ENCODE assay signal across 23 cellular contexts in the genomic region with DNA sequence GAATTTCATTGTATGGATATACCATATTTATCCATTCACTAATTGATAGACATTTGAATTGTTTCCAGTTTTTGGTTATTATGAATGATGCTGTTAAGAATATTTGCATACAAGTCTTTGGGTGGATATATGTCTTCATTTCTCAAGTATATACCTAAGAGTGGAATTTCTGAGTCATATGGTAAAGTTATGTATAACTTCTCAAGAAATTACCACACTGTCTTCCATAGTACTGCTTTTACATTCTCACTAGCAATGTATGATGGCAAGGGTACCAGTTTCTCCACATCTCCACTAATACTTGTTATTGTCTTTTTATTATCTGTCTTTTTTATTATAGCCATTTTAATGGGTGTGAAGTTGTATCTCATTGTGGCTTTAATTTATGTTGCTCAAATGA.
A peak's percentile ranks its signal among the peaks of the same experiment; 100 is the strongest.
DNase-seq lines count a peak whose midpoint lies in the region; ATAC-seq lines count a peak whose summit lies in the region.
"Had no signal": no experiment of that assay in that cellular context is flagged by ENCODE, and none has a peak within 500 bp of the region (broad histone marks: within the 10 kb centered on the region; RNA-seq: fewer than 3 reads in every experiment).

No MANE protein-coding gene starts in this region.

- H3K27ac Mint-ChIP-seq in activated naive CD4-positive, alpha-beta T cell treated with anti-CD3 and anti-CD28 coated beads for 36 hours = peak overlapping the region; percentile 55
- peak overlapping the region; percentile 40 for H3K27ac Mint-ChIP-seq in activated T-helper 2 cell treated with anti-CD3 and anti-CD28 coated beads, Interferon-gamma antibody, Interleukin-2, Interleukin-4, amounts not matched to agents 10 μg/mL and 5 μg/mL and 100 μg/mL, durations not matched to agents 14 hours and 24 hours and 36 hours
- peak overlapping the region; percentile 76 for H3K27ac Mint-ChIP-seq in stimulated activated naive B cell treated with anti-CD40 and anti-IgM and Interleukin-4, amounts not matched to agents 10 μg/mL and 1 μg/mL and 100 μg/mL, for 72 hours
- H3K27ac Mint-ChIP-seq: GM23338 had no signal

- no peaks in the 10 kb centered on the region for H3K9me3 Mint-ChIP-seq in activated naive CD4-positive, alpha-beta T cell treated with anti-CD3 and anti-CD28 coated beads for 36 hours
- H3K9me3 Mint-ChIP-seq in activated T-helper 2 cell treated with anti-CD3 and anti-CD28 coated beads, Interferon-gamma antibody, Interleukin-2, Interleukin-4, amounts not matched to agents 10 μg/mL and 5 μg/mL and 100 μg/mL, durations not matched to agents 14 hours and 24 hours and 36 hours = no peaks in the 10 kb centered on the region
- no peaks in the 10 kb centered on the region for H3K9me3 Mint-ChIP-seq in stimulated activated naive B cell treated with anti-CD40 and anti-IgM and Interleukin-4, amounts not matched to agents 10 μg/mL and 1 μg/mL and 100 μg/mL, for 72 hours
- H3K9me3 Mint-ChIP-seq: CD4-positive, alpha-beta memory T cell; GM23338 had no signal

- intact Hi-C loops in activated naive CD4-positive, alpha-beta T cell treated with anti-CD3 and anti-CD28 coated beads for 36 hours (cut with micrococcal nuclease) = loop anchor here (1.0 to 10.0 kb wide), 10 partner anchors 12 to 1156 kb away; partner anchors contain the start of genes ATP1A1, GDAP2, TTF2 and WDR3
- intact Hi-C loops in activated T-helper 2 cell treated with anti-CD3 and anti-CD28 coated beads, Interferon-gamma antibody, Interleukin-2, Interleukin-4, amounts not matched to agents 10 μg/mL and 5 μg/mL and 100 μg/mL, durations not matched to agents 14 hours and 24 hours and 36 hours (cut with micrococcal nuclease) = loop anchor here (1.0 to 10.0 kb wide), 3 partner anchors 133 to 1026 kb away; no protein-coding TSS in a partner anchor

- H3K36me3 Mint-ChIP-seq in activated naive CD4-positive, alpha-beta T cell treated with anti-CD3 and anti-CD28 coated beads for 36 hours (ENCODE audit: low read depth) = no peaks in the 10 kb centered on the region
- peaks cover 20% of the 10 kb centered on the region for H3K36me3 Mint-ChIP-seq in activated T-helper 2 cell treated with anti-CD3 and anti-CD28 coated beads, Interferon-gamma antibody, Interleukin-2, Interleukin-4, amounts not matched to agents 10 μg/mL and 5 μg/mL and 100 μg/mL, durations not matched to agents 14 hours and 24 hours and 36 hours (ENCODE audit: low read depth)
- H3K36me3 Mint-ChIP-seq in stimulated activated naive B cell treated with anti-CD40 and anti-IgM and Interleukin-4, amounts not matched to agents 10 μg/mL and 1 μg/mL and 100 μg/mL, for 72 hours = peaks cover 10 to 19% of the 10 kb centered on the region in 2 donors

- no peaks in the 10 kb centered on the region for H3K27me3 Mint-ChIP-seq in activated naive CD4-positive, alpha-beta T cell treated with anti-CD3 and anti-CD28 coated beads for 36 hours (ENCODE audit: low read depth)
- no peaks in the 10 kb centered on the region for H3K27me3 Mint-ChIP-seq in activated T-helper 2 cell treated with anti-CD3 and anti-CD28 coated beads, Interferon-gamma antibody, Interleukin-2, Interleukin-4, amounts not matched to agents 10 μg/mL and 5 μg/mL and 100 μg/mL, durations not matched to agents 14 hours and 24 hours and 36 hours (ENCODE audit: low read depth)
- H3K27me3 Mint-ChIP-seq in stimulated activated naive B cell treated with anti-CD40 and anti-IgM and Interleukin-4, amounts not matched to agents 10 μg/mL and 1 μg/mL and 100 μg/mL, for 72 hours = no peaks in the 10 kb centered on the region
- H3K27me3 Mint-ChIP-seq: CD4-positive, alpha-beta memory T cell had no signal

- H3K4me3 Mint-ChIP-seq in activated naive CD4-positive, alpha-beta T cell treated with anti-CD3 and anti-CD28 coated beads for 36 hours = no peak overlapping the region
- no peak overlapping the region for H3K4me3 Mint-ChIP-seq in activated T-helper 2 cell treated with anti-CD3 and anti-CD28 coated beads, Interferon-gamma antibody, Interleukin-2, Interleukin-4, amounts not matched to agents 10 μg/mL and 5 μg/mL and 100 μg/mL, durations not matched to agents 14 hours and 24 hours and 36 hours (ENCODE audit: low read depth)
- H3K4me3 Mint-ChIP-seq in stimulated activated naive B cell treated with anti-CD40 and anti-IgM and Interleukin-4, amounts not matched to agents 10 μg/mL and 1 μg/mL and 100 μg/mL, for 72 hours = no peak overlapping the region
- H3K4me3 Mint-ChIP-seq: CD4-positive, alpha-beta memory T cell; GM23338 had no signal

- peaks cover 27% of the 10 kb centered on the region for H3K4me1 Mint-ChIP-seq in activated naive CD4-positive, alpha-beta T cell treated with anti-CD3 and anti-CD28 coated beads for 36 hours (ENCODE audit: low read depth)
- H3K4me1 Mint-ChIP-seq in activated T-helper 2 cell treated with anti-CD3 and anti-CD28 coated beads, Interferon-gamma antibody, Interleukin-2, Interleukin-4, amounts not matched to agents 10 μg/mL and 5 μg/mL and 100 μg/mL, durations not matched to agents 14 hours and 24 hours and 36 hours (ENCODE audit: low read depth) = peaks cover 13% of the 10 kb centered on the region
- peaks cover 19 to 26% of the 10 kb centered on the region in 2 donors for H3K4me1 Mint-ChIP-seq in stimulated activated naive B cell treated with anti-CD40 and anti-IgM and Interleukin-4, amounts not matched to agents 10 μg/mL and 1 μg/mL and 100 μg/mL, for 72 hours

- ATAC-seq in activated CD4-positive, CD25-positive, alpha-beta regulatory T cell treated with anti-CD3 and anti-CD28 coated beads, Interleukin-2, amount 50 U/mL, for 24 hours = peak; percentile 71 to 72
- ATAC-seq in stimulated activated naive B cell treated with anti-CD40 and anti-IgM and Interleukin-4, amounts not matched to agents 10 μg/mL and 1 μg/mL and 100 μg/mL, for 72 hours (replicated peaks) = peak; percentile 72 to 79
- ATAC-seq in esophagus mucosa (no peak), HG03442 (IDR thresholded peaks at IDR 0.05; ENCODE audit: unreplicated experiment) (no peak)
- ATAC-seq: GM23338, Right ventricle myocardium inferior had no signal

- CTCF ChIA-PET in activated naive CD4-positive, alpha-beta T cell treated with anti-CD3 and anti-CD28 coated beads for 36 hours (lab: Charles Lee) = interaction anchor here (1.0 kb wide), 1 partner anchor 9 kb away, joined by 5 read pairs; no protein-coding TSS in a partner anchor

- no peak for DNase-seq in activated CD4-positive, CD25-positive, alpha-beta regulatory T cell (lab: John Stamatoyannopoulos, UW)
- no peak for DNase-seq in activated naive CD4-positive, alpha-beta T cell treated with anti-CD3 and anti-CD28 coated beads for 36 hours
- DNase-seq in activated naive CD4-positive, alpha-beta T cell treated with anti-CD3 and anti-CD28 coated beads, Interleukin-2, amount 50 U/mL, for 16 hours = no peak
- DNase-seq in activated T-helper 2 cell treated with anti-CD3 and anti-CD28 coated beads, Interferon-gamma antibody, Interleukin-2, Interleukin-4, amounts not matched to agents 10 μg/mL and 5 μg/mL and 100 μg/mL, durations not matched to agents 14 hours and 24 hours and 36 hours (ENCODE audit: low spot score) = no peak
- DNase-seq in stimulated activated naive B cell treated with anti-CD40 and anti-IgM and Interleukin-4, amounts not matched to agents 10 μg/mL and 1 μg/mL and 100 μg/mL, for 72 hours = no peak
- DNase-seq: 8988T; Caco-2; CD4-positive, alpha-beta memory T cell; DMS 273 treated with DMSO at 0.1 percent for 48 hours; DND-41; KG1; MV-4-11; NCI-H1105 treated with DMSO at 0.1 percent for 48 hours; NCI-H1694; NCI-H2081; NCI-H2171; NCI-H524 treated with DMSO at 0.1 percent for 48 hours; OCI-M1 had no signal

Comparison
In these comparisons a context has a peak if more than half of its experiments do, and no peak if none do; other contexts are left out.
1. ATAC-seq: peak in activated CD4-positive, CD25-positive, alpha-beta regulatory T cell treated with anti-CD3 and anti-CD28 coated beads, Interleukin-2, amount 50 U/mL, for 24 hours (2 of 2) and stimulated activated naive B cell treated with anti-CD40 and anti-IgM and Interleukin-4, amounts not matched to agents 10 μg/mL and 1 μg/mL and 100 μg/mL, for 72 hours (2 of 2); none in esophagus mucosa (single experiment) and HG03442 (single experiment).
2. Peak in every context shown above with its lines, with median percentiles within 50 percentile points of each other: H3K27ac Mint-ChIP-seq.